12 cellular contexts compared by ENCODE assay signal in genomic region chr2:33051586-33052385, GRCh38.
A peak's percentile ranks its signal among the peaks of the same experiment; 100 is the strongest.
DNase-seq lines count a peak whose midpoint lies in the region; ATAC-seq and TF ChIP-seq lines count a peak whose summit lies in the region.
"Had no signal": no experiment of that assay in that cellular context is flagged by ENCODE, and none has a peak within 500 bp of the region (broad histone marks: within the 10 kb centered on the region; RNA-seq: fewer than 3 reads in every experiment).

No MANE protein-coding gene starts in this region.

- WGBS in right lobe of liver (ENCODE audit: insufficient coverage, low coverage, low lambda C conversion rate, missing lambda C conversion rate), result 17% methylated on average over 7 of the region's 7 CpGs

- intact Hi-C loops in right lobe of liver (cut with DNase I), result no loop called here

- H3K27ac Mint-ChIP-seq in mesothelial cell of epicardium, result no peak overlapping the region
- H3K27ac Mint-ChIP-seq: natural killer cell treated with Interleukin-12 subunit alpha and Interleukin-12 subunit beta and Interleukin-15 and Interleukin-18, amount 100 ng/mL, for 72 hours; stimulated activated memory B cell treated with anti-CD40 and anti-IgM and Interleukin-4, amounts not matched to agents 10 μg/mL and 1 μg/mL and 100 μg/mL, for 72 hours had no signal

- peaks cover 4% of the 10 kb centered on the region for H3K4me1 Mint-ChIP-seq in mesothelial cell of epicardium
- H3K4me1 Mint-ChIP-seq: stimulated activated memory B cell treated with anti-CD40 and anti-IgM and Interleukin-4, amounts not matched to agents 10 μg/mL and 1 μg/mL and 100 μg/mL, for 72 hours had no signal

- H3K27ac ChIP-seq in brain microvascular endothelial cell, result no peak overlapping the region
- H3K27ac ChIP-seq in right lobe of liver, result peak overlapping the region; percentile 34 to 87 (median 84)

- H3K36me3 Mint-ChIP-seq in mesothelial cell of epicardium, result peaks cover 4% of the 10 kb centered on the region
- H3K36me3 Mint-ChIP-seq: CD14-positive monocyte; natural killer cell treated with Interleukin-12 subunit alpha and Interleukin-12 subunit beta and Interleukin-15 and Interleukin-18, amount 100 ng/mL, for 72 hours; stimulated activated memory B cell treated with anti-CD40 and anti-IgM and Interleukin-4, amounts not matched to agents 10 μg/mL and 1 μg/mL and 100 μg/mL, for 72 hours had no signal

- in situ Hi-C loops in brain microvascular endothelial cell (cut with HindIII; ENCODE audit: low pct_ligation_motif_present, low sequenced_read_pairs), result no loop called here

- DNase-seq in AG10803 (ENCODE audit: low read depth) (peak; percentile 94), M059J (ENCODE audit: low read depth) (peak; percentile 31), brain microvascular endothelial cell (peak; percentile 55), right lobe of liver (peak; percentile 78 to 89 (median 82)), NCI-H1048 (lab: John Stamatoyannopoulos, UW) (no peak), mesothelial cell of epicardium (ENCODE audit: low spot score in 2 of 2, unreplicated experiment in 2 of 2) (no peak)
- DNase-seq: activated gamma-delta T cell treated with Interleukin-2 at 50 U/mL for 16 hours had no signal

- no peaks in the 10 kb centered on the region for H3K9me3 ChIP-seq in right lobe of liver

- H3K4me1 ChIP-seq in right lobe of liver, result peaks cover 0 to 20% (median 5%) of the 10 kb centered on the region in 4 donors

- no peak overlapping the region for H3K4me3 Mint-ChIP-seq in mesothelial cell of epicardium
- H3K4me3 Mint-ChIP-seq: CD14-positive monocyte; natural killer cell treated with Interleukin-12 subunit alpha and Interleukin-12 subunit beta and Interleukin-15 and Interleukin-18, amount 100 ng/mL, for 72 hours; stimulated activated memory B cell treated with anti-CD40 and anti-IgM and Interleukin-4, amounts not matched to agents 10 μg/mL and 1 μg/mL and 100 μg/mL, for 72 hours had no signal

- no peak for TF ChIP-seq CTCF in AG10803 (conservative IDR thresholded peaks at IDR 0.05; ENCODE audit: low read length)
- no peak for TF ChIP-seq CTCF in brain microvascular endothelial cell (IDR thresholded peaks at IDR 0.05; ENCODE audit: low read depth, low read length, missing control alignments)
- TF ChIP-seq CTCF in right lobe of liver (IDR thresholded peaks at IDR 0.05), result no peak
- TF ChIP-seq CTCF in mesothelial cell of epicardium (IDR thresholded peaks at IDR 0.05; ENCODE audit: unreplicated experiment), result no peak

- H3K27me3 ChIP-seq in brain microvascular endothelial cell (replicated peaks) (no peaks in the 10 kb centered on the region), right lobe of liver (no peaks in the 10 kb centered on the region)

- H3K9me3 Mint-ChIP-seq in mesothelial cell of epicardium, result peaks cover 4% of the 10 kb centered on the region
- H3K9me3 Mint-ChIP-seq: natural killer cell treated with Interleukin-12 subunit alpha and Interleukin-12 subunit beta and Interleukin-15 and Interleukin-18, amount 100 ng/mL, for 72 hours; stimulated activated memory B cell treated with anti-CD40 and anti-IgM and Interleukin-4, amounts not matched to agents 10 μg/mL and 1 μg/mL and 100 μg/mL, for 72 hours had no signal

- H3K4me3 ChIP-seq in AG10803 (ENCODE audit: low read length) (peak overlapping the region; percentile 15; the same call in 1 of the 2 replicates), brain microvascular endothelial cell (ENCODE audit: low read depth, low read length) (no peak overlapping the region), right lobe of liver (no peak overlapping the region)

- H3K36me3 ChIP-seq in brain microvascular endothelial cell (replicated peaks), result no peaks in the 10 kb centered on the region
- H3K36me3 ChIP-seq in right lobe of liver, result no peaks in the 10 kb centered on the region

- peak; percentile 97 to 99 (median 98) for ATAC-seq in right lobe of liver
- ATAC-seq in HG03095 (IDR thresholded peaks at IDR 0.05; ENCODE audit: unreplicated experiment), result no peak
- no peak for ATAC-seq in HG02970 (IDR thresholded peaks at IDR 0.05; ENCODE audit: low FRiP score, unreplicated experiment)
- ATAC-seq: stimulated activated memory B cell treated with anti-CD40 and anti-IgM and Interleukin-4, amounts not matched to agents 10 μg/mL and 1 μg/mL and 100 μg/mL, for 72 hours had no signal

- TF ChIP-seq POLR2A in right lobe of liver (IDR thresholded peaks at IDR 0.05), result peak; percentile 58

- no peaks in the 10 kb centered on the region for H3K27me3 Mint-ChIP-seq in mesothelial cell of epicardium (ENCODE audit: low read depth)

Comparison
In these comparisons a context has a peak if more than half of its experiments do, and no peak if none do; other contexts are left out.
1. DNase-seq: peak in AG10803 (single experiment), M059J (single experiment), brain microvascular endothelial cell (single experiment) and right lobe of liver (3 of 3); none in NCI-H1048 (single experiment) and mesothelial cell of epicardium (0 of 2).
2. ATAC-seq: peak in right lobe of liver (4 of 4); none in HG03095 (single experiment) and HG02970 (single experiment).